Comparison of ENCODE assay signal across 1 cellular context in genomic region chr22:31929126-31929928, GRCh38.
TF ChIP-seq lines count a peak whose summit lies in the region.

No MANE protein-coding gene starts in this region.

TF ChIP-seq in K562, 482 proteins besides CTCF, POLR2A, EP300 and RAD21 (continued from another document):
- TF ChIP-seq PBX2 (CRISPR knock-in tag; IDR thresholded peaks at IDR 0.05; ENCODE audit: low read depth), result no peak
- peak; percentile 70 for TF ChIP-seq PBX2 (tag; conservative IDR thresholded peaks at IDR 0.05; ENCODE audit: low read depth)
- TF ChIP-seq MEIS2 (IDR thresholded peaks at IDR 0.05; ENCODE audit: partially characterized antibody), result peak; percentile 77
- peak; percentile 46 for TF ChIP-seq USF2 (CRISPR knock-in tag; IDR thresholded peaks at IDR 0.05)
- TF ChIP-seq PKNOX1 (IDR thresholded peaks at IDR 0.05), result peak; percentile 82
